9 cellular contexts compared by ENCODE assay signal in the genomic region with DNA sequence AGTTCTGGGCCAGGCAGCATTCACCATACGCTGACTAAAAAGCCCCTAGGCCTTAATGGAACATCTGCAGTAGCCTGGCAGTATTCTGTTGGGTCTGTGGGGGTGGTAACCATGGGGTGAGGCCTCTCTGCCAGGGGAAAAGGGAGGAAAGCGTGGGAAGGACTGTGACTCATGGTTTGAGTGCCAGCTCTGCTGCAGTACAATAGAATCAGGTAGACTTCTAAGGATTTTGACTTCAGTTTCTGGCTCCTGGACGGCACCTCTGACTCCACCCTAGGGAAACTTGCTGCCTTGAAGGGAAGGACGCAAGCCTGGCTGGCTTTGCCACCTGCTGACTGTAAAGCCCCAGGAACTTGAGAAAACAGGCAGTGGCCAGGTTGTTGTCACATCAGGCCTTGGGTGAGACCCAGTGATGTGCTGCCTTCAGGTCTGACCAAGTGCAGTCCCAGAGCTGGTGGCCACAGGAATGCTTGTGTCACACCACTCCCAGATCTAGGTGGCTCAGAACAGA.
DNase-seq lines count a peak whose midpoint lies in the region; ATAC-seq and TF ChIP-seq lines count a peak whose summit lies in the region.
"Had no signal": no experiment of that assay in that cellular context is flagged by ENCODE, and none has a peak within 500 bp of the region (broad histone marks: within the 10 kb centered on the region; RNA-seq: fewer than 3 reads in every experiment).

No MANE protein-coding gene starts in this region.

- H3K36me3 ChIP-seq in right atrium auricular region, result no peaks in the 10 kb centered on the region

- peaks cover 7% of the 10 kb centered on the region for H3K4me1 Mint-ChIP-seq in activated naive CD8-positive, alpha-beta T cell treated with anti-CD3 and anti-CD28 coated beads for 36 hours

- no peaks in the 10 kb centered on the region for H3K36me3 Mint-ChIP-seq in activated naive CD8-positive, alpha-beta T cell treated with anti-CD3 and anti-CD28 coated beads for 36 hours

- no peak for TF ChIP-seq CTCF in right atrium auricular region (IDR thresholded peaks at IDR 0.05)

- no peaks in the 10 kb centered on the region for H3K27me3 ChIP-seq in right atrium auricular region

- no peak overlapping the region for H3K27ac ChIP-seq in right atrium auricular region

- ATAC-seq in HG03439 (IDR thresholded peaks at IDR 0.05; ENCODE audit: unreplicated experiment) (peak; percentile 58), HG03342 (IDR thresholded peaks at IDR 0.05; ENCODE audit: unreplicated experiment) (no peak)

- no peaks in the 10 kb centered on the region for H3K9me3 ChIP-seq in right atrium auricular region

- H3K27ac Mint-ChIP-seq in activated naive CD8-positive, alpha-beta T cell treated with anti-CD3 and anti-CD28 coated beads for 36 hours, result no peak overlapping the region

- peaks cover 7% of the 10 kb centered on the region for H3K27me3 Mint-ChIP-seq in activated naive CD8-positive, alpha-beta T cell treated with anti-CD3 and anti-CD28 coated beads for 36 hours

- H3K4me3 ChIP-seq in right atrium auricular region, result no peak overlapping the region

- H3K9me3 Mint-ChIP-seq in activated naive CD8-positive, alpha-beta T cell treated with anti-CD3 and anti-CD28 coated beads for 36 hours, result no peaks in the 10 kb centered on the region

- no peak overlapping the region for H3K4me3 Mint-ChIP-seq in activated naive CD8-positive, alpha-beta T cell treated with anti-CD3 and anti-CD28 coated beads for 36 hours

- H3K4me1 ChIP-seq in right atrium auricular region, result no peaks in the 10 kb centered on the region

- DNase-seq in Ammon's horn (ENCODE audit: low spot score), result peak; percentile 57
- DNase-seq in activated naive CD8-positive, alpha-beta T cell treated with anti-CD3 and anti-CD28 coated beads for 36 hours, result peak; percentile 6
- DNase-seq in myocyte (ENCODE audit: low read depth), result peak; percentile 27
- DNase-seq in right atrium auricular region (ENCODE audit: low spot score), result no peak
- DNase-seq in NCI-H446 (lab: John Stamatoyannopoulos, UW), result no peak
- DNase-seq in NCI-H187 (lab: John Stamatoyannopoulos, UW), result no peak
- DNase-seq: GF-D8 had no signal

Comparison
In these comparisons a context has a peak if more than half of its experiments do, and no peak if none do; other contexts are left out.
1. DNase-seq: peak in Ammon's horn (single experiment), activated naive CD8-positive, alpha-beta T cell treated with anti-CD3 and anti-CD28 coated beads for 36 hours (single experiment) and myocyte (single experiment); none in right atrium auricular region (single experiment), NCI-H446 (0 of 2) and NCI-H187 (0 of 2).